ENCODE assay signal across 8 cellular contexts in the genomic region with DNA sequence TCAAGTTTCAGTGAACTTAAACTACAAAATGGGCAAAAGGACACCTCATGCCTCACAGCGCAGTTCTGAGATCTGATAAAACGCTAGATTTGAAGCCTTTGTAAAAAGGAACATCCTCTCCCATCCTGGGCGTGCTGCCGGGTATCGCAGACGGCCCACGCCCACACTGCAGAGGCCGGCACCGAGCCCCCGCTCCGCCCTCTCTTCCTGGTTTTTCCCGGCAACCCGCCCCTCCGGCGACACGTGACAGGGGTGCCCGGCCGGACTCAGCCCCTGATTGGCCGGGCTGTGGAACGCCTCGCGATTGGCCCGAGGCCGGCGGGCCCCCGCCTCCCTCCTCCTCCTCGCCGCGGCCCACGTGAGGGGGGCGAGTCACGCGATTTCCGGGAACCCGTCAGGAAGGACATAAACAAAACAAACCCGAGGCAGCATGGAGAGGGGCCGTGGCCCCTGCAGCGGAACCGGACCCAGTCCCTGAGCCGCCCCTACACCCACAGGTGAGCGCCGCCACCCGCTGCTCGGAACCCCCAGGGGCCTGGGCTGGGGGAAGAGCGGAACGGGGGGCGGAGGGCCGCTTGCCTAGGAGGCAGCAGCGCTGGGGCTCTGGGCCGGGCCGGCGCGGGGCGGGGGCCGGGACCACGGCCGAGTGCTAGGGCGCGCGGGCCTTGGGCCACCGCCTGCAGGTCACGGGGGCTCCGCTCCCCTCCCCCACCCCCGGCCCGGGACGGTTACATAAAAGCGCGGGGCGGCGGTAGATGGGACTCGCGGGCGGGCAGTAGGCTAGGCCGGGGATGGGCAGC. TPM values are rescaled to one million over a fixed set of nuclear protein-coding genes. Genes with fewer than 3 reads are reported as not detected.
A peak's percentile ranks its signal among the peaks of the same experiment; 100 is the strongest.
DNase-seq lines count a peak whose midpoint lies in the region; ATAC-seq and TF ChIP-seq lines count a peak whose summit lies in the region.

CREBRF (plus strand) TSS at position 370 of the 800 bp plus-strand sequence. CDS start 24,424 bp downstream, outside the sequence.

- no peaks in the 10 kb centered on the region for H3K36me3 Mint-ChIP-seq in activated CD4-positive, alpha-beta T cell treated with anti-CD3 and anti-CD28 coated beads, Interleukin-2, amount 10 ng/mL, durations not matched to agents 24 days and 14 days (ENCODE audit: low read depth)

- peak within 1 kb of the TSS; percentile 100 for H3K4me3 ChIP-seq in coronary artery

- peak within 1 kb of the TSS; percentile 75 for H3K27ac ChIP-seq in C4-2B
- peak within 1 kb of the TSS; percentile 98 to 100 for H3K27ac ChIP-seq in coronary artery

- H3K4me3 Mint-ChIP-seq in activated CD4-positive, alpha-beta T cell treated with anti-CD3 and anti-CD28 coated beads, Interleukin-2, amount 10 ng/mL, durations not matched to agents 24 days and 14 days: peak within 1 kb of the TSS; percentile 95

- intact Hi-C loops in activated CD4-positive, alpha-beta T cell treated with anti-CD3 and anti-CD28 coated beads, Interleukin-2, amount 10 ng/mL, durations not matched to agents 24 days and 14 days (cut with micrococcal nuclease): loop anchor here (2.0 to 10.0 kb wide), 8 partner anchors 221 to 1667 kb away; partner anchors contain the start of genes ERGIC1, FBXW11 and UBTD2

- no peaks in the 10 kb centered on the region for H3K9me3 Mint-ChIP-seq in activated CD4-positive, alpha-beta T cell treated with anti-CD3 and anti-CD28 coated beads, Interleukin-2, amount 10 ng/mL, durations not matched to agents 24 days and 14 days

- peaks cover 4% of the 10 kb centered on the region for H3K27me3 Mint-ChIP-seq in activated CD4-positive, alpha-beta T cell treated with anti-CD3 and anti-CD28 coated beads, Interleukin-2, amount 10 ng/mL, durations not matched to agents 24 days and 14 days

- ATAC-seq in GM19372 (IDR thresholded peaks at IDR 0.05; ENCODE audit: low read depth, unreplicated experiment): peak; percentile 68
- peak; percentile 74 for ATAC-seq in HG03521 (IDR thresholded peaks at IDR 0.05; ENCODE audit: unreplicated experiment)

- DNase-seq in NCI-H69 (lab: John Stamatoyannopoulos, UW) (peak; percentile 98), coronary artery (ENCODE audit: low spot score) (peak; percentile 99), left kidney (ENCODE audit: low read depth, low spot score) (peak; percentile 98)
- DNase-seq in activated CD4-positive, alpha-beta T cell treated with anti-CD3 and anti-CD28 coated beads, Interleukin-2, amount 10 ng/mL, durations not matched to agents 24 days and 14 days: peak; percentile 100
- peak; percentile 98 for DNase-seq in stimulated activated CD4-positive, alpha-beta T cell treated with anti-CD3 and anti-CD28 coated beads, Interleukin-1b, Interleukin-23, amount 100 ng/mL, for 48 hours

- H3K27ac Mint-ChIP-seq in activated CD4-positive, alpha-beta T cell treated with anti-CD3 and anti-CD28 coated beads, Interleukin-2, amount 10 ng/mL, durations not matched to agents 24 days and 14 days: peak within 1 kb of the TSS; percentile 96

- peaks cover 25% of the 10 kb centered on the region for H3K4me1 Mint-ChIP-seq in activated CD4-positive, alpha-beta T cell treated with anti-CD3 and anti-CD28 coated beads, Interleukin-2, amount 10 ng/mL, durations not matched to agents 24 days and 14 days

- TF ChIP-seq CTCF in C4-2B (conservative IDR thresholded peaks at IDR 0.05) (no peak), coronary artery (IDR thresholded peaks at IDR 0.05) (no peak)

RNA-seq across cellular contexts. Expression of gene CREBRF, which starts in this region (rescaled TPM):
- total RNA-seq in activated CD4-positive, alpha-beta T cell treated with anti-CD3 and anti-CD28 coated beads, Interleukin-2, amount 10 ng/mL, durations not matched to agents 24 days and 14 days: 6.2 and 6.7 TPM in 2 replicates

Comparison
In these comparisons a context has a peak if more than half of its experiments do, and no peak if none do; other contexts are left out.
1. Peak in every context shown above with its lines: DNase-seq, ATAC-seq, H3K4me3 ChIP-seq and H3K27ac ChIP-seq.